10 cellular contexts compared by ENCODE assay signal in genomic region chr14:81129242-81129641, GRCh38.
"Had no signal": no experiment of that assay in that cellular context is flagged by ENCODE, and none has a peak within 500 bp of the region (broad histone marks: within the 10 kb centered on the region; RNA-seq: fewer than 3 reads in every experiment).

No MANE protein-coding gene starts in this region.

- H2AFZ ChIP-seq: GM23338 had no signal

- FAIRE-seq: H1, H54, K562 had no signal

- DNase-seq: H9, HCEC 1CT, HFFc6, IMR-90, KG1 had no signal

- H3K27ac ChIP-seq: HL-60 had no signal

- H3K4me3 ChIP-seq: GM23338, K562 had no signal

- H3K4me2 ChIP-seq: GM23338 had no signal

- ATAC-seq: GM23338, K562 had no signal
